8 cellular contexts compared by ENCODE assay signal in genomic region chr5:136020383-136021015, GRCh38. TPM values are rescaled to one million over a fixed set of nuclear protein-coding genes. Genes with fewer than 3 reads are reported as not detected.
DNase-seq lines count a peak whose midpoint lies in the region; ATAC-seq and TF ChIP-seq lines count a peak whose summit lies in the region.

No MANE protein-coding gene starts in this region.

- TF ChIP-seq CTCF in RWPE1 (conservative IDR thresholded peaks at IDR 0.05; ENCODE audit: low read depth) (no peak), fibroblast of the aortic adventitia (IDR thresholded peaks at IDR 0.05; ENCODE audit: insufficient read depth, low read length) (no peak)

- CTCF ChIA-PET in RWPE1 (lab: Yijun Ruan, JAX) = no interaction called here

- POLR2A ChIA-PET in RWPE1 (lab: Yijun Ruan, JAX; ENCODE audit: low non-redundant PET) = no interaction called here

- peak; percentile 66 for DNase-seq in activated effector memory CD4-positive, alpha-beta T cell treated with anti-CD3 and anti-CD28 coated beads, Interleukin-2, amount 50 U/mL, for 16 hours
- no peak for DNase-seq in activated effector memory CD4-positive, alpha-beta T cell treated with Interleukin-2 at 50 U/mL for 16 hours
- peak; percentile 98 for DNase-seq in RWPE1 (ENCODE audit: low spot score)
- peak; percentile 95 for DNase-seq in fibroblast of the aortic adventitia (ENCODE audit: low read depth)
- peak; percentile 86 for DNase-seq in stromal cell of bone marrow (ENCODE audit: low read depth)
- DNase-seq in medulla oblongata (ENCODE audit: extremely low spot score) = no peak
- DNase-seq in GM19240 (ENCODE audit: insufficient read length, low spot score) = no peak

- ATAC-seq in GM21381 (IDR thresholded peaks at IDR 0.05; ENCODE audit: unreplicated experiment) = no peak

- H3K27ac ChIP-seq in RWPE1 = peak overlapping the region; percentile 79

- H3K4me3 ChIP-seq in fibroblast of the aortic adventitia (ENCODE audit: low read depth, low read length) = no peak overlapping the region

RNA-seq across cellular contexts. Expression of gene TGFBI, which starts 8.3 kb away (rescaled TPM):
- 169 and 227 TPM in 2 replicates for total RNA-seq in fibroblast of the aortic adventitia (ENCODE audit: low replicate concordance)

Comparison
In these comparisons a context has a peak if more than half of its experiments do, and no peak if none do; other contexts are left out.
1. DNase-seq: peak in activated effector memory CD4-positive, alpha-beta T cell treated with anti-CD3 and anti-CD28 coated beads, Interleukin-2, amount 50 U/mL, for 16 hours (single experiment), RWPE1 (single experiment), fibroblast of the aortic adventitia (single experiment) and stromal cell of bone marrow (single experiment); none in activated effector memory CD4-positive, alpha-beta T cell treated with Interleukin-2 at 50 U/mL for 16 hours (single experiment), medulla oblongata (single experiment) and GM19240 (single experiment).